ENCODE assay signal across 20 cellular contexts in the genomic region with DNA sequence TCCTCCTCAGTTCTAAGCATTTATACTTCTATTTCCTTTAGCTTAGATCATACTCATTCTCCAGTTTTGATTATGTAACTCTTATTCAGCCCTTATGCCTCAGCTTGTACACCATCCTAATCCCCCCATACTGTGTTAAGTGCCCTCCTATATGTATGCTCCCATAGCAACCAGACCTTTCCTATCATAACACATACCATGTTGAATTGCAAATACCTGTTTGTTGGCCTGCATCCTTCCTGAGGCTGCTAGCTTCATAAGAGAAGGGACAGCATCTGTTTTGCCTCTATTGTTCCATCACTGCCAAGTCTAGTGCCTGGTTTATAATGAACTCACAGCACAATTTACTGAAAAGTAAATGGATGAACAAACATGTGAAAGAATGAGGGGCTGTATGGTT.
"Had no signal": no experiment of that assay in that cellular context is flagged by ENCODE, and none has a peak within 500 bp of the region (broad histone marks: within the 10 kb centered on the region; RNA-seq: fewer than 3 reads in every experiment).

No MANE protein-coding gene starts in this region.

- H3K9me3 Mint-ChIP-seq: dendritic cell treated with granulocyte-macrophage colony-stimulating factor and Interleukin-4, amounts not matched to agents 40 ng/mL and 50 ng/mL, for 4 days; nephron progenitor cell; stimulated activated naive CD8-positive, alpha-beta T cell treated with anti-CD3 and anti-CD28 coated beads, Interleukin-15, amount 100 ng/mL, for 72 hours had no signal

- DNase-seq: effector memory CD8-positive, alpha-beta T cell; gastrocnemius medialis; islet precursor cell; mammary epithelial cell; naive thymus-derived CD4-positive, alpha-beta T cell; nephron progenitor cell; posterior cingulate gyrus; sigmoid colon; stimulated activated CD4-positive, alpha-beta T cell treated with anti-CD3 and anti-CD28 coated beads, Interleukin-2, amount 100 ng/mL, for 24 hours; stimulated activated CD4-positive, alpha-beta T cell treated with anti-CD3 and anti-CD28 coated beads, Interleukin-4, amount 100 ng/mL, for 4 hours; stimulated activated naive B cell treated with anti-CD40 and anti-IgM and Interleukin-4, amounts not matched to agents 10 μg/mL and 1 μg/mL and 100 μg/mL, for 72 hours; stimulated activated naive CD8-positive, alpha-beta T cell treated with anti-CD3 and anti-CD28 coated beads, Interleukin-15, amount 100 ng/mL, for 72 hours; testis had no signal

- H3K9me3 ChIP-seq: esophagus muscularis mucosa, gastrocnemius medialis, neutrophil, sigmoid colon, testis, tibial nerve had no signal

- H3K27ac Mint-ChIP-seq: dendritic cell treated with granulocyte-macrophage colony-stimulating factor and Interleukin-4, amounts not matched to agents 40 ng/mL and 50 ng/mL, for 4 days; effector memory CD8-positive, alpha-beta T cell; naive thymus-derived CD4-positive, alpha-beta T cell; nephron progenitor cell; stimulated activated naive B cell treated with anti-CD40 and anti-IgM and Interleukin-4, amounts not matched to agents 10 μg/mL and 1 μg/mL and 100 μg/mL, for 72 hours; stimulated activated naive CD8-positive, alpha-beta T cell treated with anti-CD3 and anti-CD28 coated beads, Interleukin-15, amount 100 ng/mL, for 72 hours had no signal

- H3K4me1 ChIP-seq: esophagus muscularis mucosa, gastrocnemius medialis, testis had no signal

- ATAC-seq: effector memory CD8-positive, alpha-beta T cell; gastrocnemius medialis; left lobe of liver; naive thymus-derived CD4-positive, alpha-beta T cell; stimulated activated naive B cell treated with anti-CD40 and anti-IgM and Interleukin-4, amounts not matched to agents 10 μg/mL and 1 μg/mL and 100 μg/mL, for 72 hours; stimulated activated naive CD8-positive, alpha-beta T cell treated with anti-CD3 and anti-CD28 coated beads, Interleukin-15, amount 100 ng/mL, for 72 hours had no signal

- H3K4me3 Mint-ChIP-seq: dendritic cell treated with granulocyte-macrophage colony-stimulating factor and Interleukin-4, amounts not matched to agents 40 ng/mL and 50 ng/mL, for 4 days; effector memory CD8-positive, alpha-beta T cell; naive thymus-derived CD4-positive, alpha-beta T cell; nephron progenitor cell; stimulated activated naive B cell treated with anti-CD40 and anti-IgM and Interleukin-4, amounts not matched to agents 10 μg/mL and 1 μg/mL and 100 μg/mL, for 72 hours; stimulated activated naive CD8-positive, alpha-beta T cell treated with anti-CD3 and anti-CD28 coated beads, Interleukin-15, amount 100 ng/mL, for 72 hours had no signal

- H3K4me3 ChIP-seq: esophagus muscularis mucosa, gastrocnemius medialis, sigmoid colon, skin epidermis, testis, tibial nerve had no signal

- H3K27me3 ChIP-seq: esophagus muscularis mucosa, gastrocnemius medialis, neutrophil, sigmoid colon, testis, tibial nerve had no signal

- H3K36me3 ChIP-seq: esophagus muscularis mucosa, gastrocnemius medialis, neutrophil, sigmoid colon, tibial nerve had no signal

- H3K4me1 Mint-ChIP-seq: naive thymus-derived CD4-positive, alpha-beta T cell; stimulated activated naive B cell treated with anti-CD40 and anti-IgM and Interleukin-4, amounts not matched to agents 10 μg/mL and 1 μg/mL and 100 μg/mL, for 72 hours; stimulated activated naive CD8-positive, alpha-beta T cell treated with anti-CD3 and anti-CD28 coated beads, Interleukin-15, amount 100 ng/mL, for 72 hours had no signal

- H3K27me3 Mint-ChIP-seq: dendritic cell treated with granulocyte-macrophage colony-stimulating factor and Interleukin-4, amounts not matched to agents 40 ng/mL and 50 ng/mL, for 4 days; effector memory CD8-positive, alpha-beta T cell; stimulated activated naive B cell treated with anti-CD40 and anti-IgM and Interleukin-4, amounts not matched to agents 10 μg/mL and 1 μg/mL and 100 μg/mL, for 72 hours; stimulated activated naive CD8-positive, alpha-beta T cell treated with anti-CD3 and anti-CD28 coated beads, Interleukin-15, amount 100 ng/mL, for 72 hours had no signal

- H3K27ac ChIP-seq: epithelial cell of prostate, esophagus muscularis mucosa, gastrocnemius medialis, neutrophil, sigmoid colon, skin epidermis, testis, tibial nerve had no signal

- H3K36me3 Mint-ChIP-seq: naive thymus-derived CD4-positive, alpha-beta T cell; stimulated activated naive B cell treated with anti-CD40 and anti-IgM and Interleukin-4, amounts not matched to agents 10 μg/mL and 1 μg/mL and 100 μg/mL, for 72 hours had no signal
